8 cellular contexts compared by ENCODE assay signal in genomic region chr3:27368831-27369607, GRCh38. TPM values are rescaled to one million over a fixed set of nuclear protein-coding genes. Genes with fewer than 3 reads are reported as not detected.
A peak's percentile ranks its signal among the peaks of the same experiment; 100 is the strongest.
DNase-seq lines count a peak whose midpoint lies in the region; ATAC-seq, FAIRE-seq and TF ChIP-seq lines count a peak whose summit lies in the region.

NEK10 (minus strand) TSS chr3:27369383; CDS start chr3:27352882, 16,501 bp downstream.

- H3K36me3 ChIP-seq in small intestine (ENCODE audit: control insufficient read depth in 2 of 2, insufficient read depth in 2 of 2, low read length in 2 of 2) = no peaks in the 10 kb centered on the region

- peaks cover 11% of the 10 kb centered on the region for H3K4me1 Mint-ChIP-seq in WTC11
- peaks cover 16 to 18% of the 10 kb centered on the region in 2 donors for H3K4me1 Mint-ChIP-seq in immature natural killer cell

- CTCF ChIA-PET in WTC11 (lab: Charles Lee) = interaction anchor here (0.7 to 1.4 kb wide), 6 partner anchors 11 to 355 kb away, joined by 3 to 15 read pairs (median 3); no protein-coding TSS in a partner anchor

- peak within 1 kb of the TSS; percentile 41 to 45 for H3K4me3 ChIP-seq in small intestine (ENCODE audit: low read depth in 1 of 2, low read length in 2 of 2)

- H3K9me3 ChIP-seq in small intestine (ENCODE audit: control insufficient read depth, low read depth) = no peaks in the 10 kb centered on the region

- peak; percentile 100 for ATAC-seq in GM18508 (IDR thresholded peaks at IDR 0.05; ENCODE audit: insufficient read depth, unreplicated experiment)
- ATAC-seq in HG02981 (IDR thresholded peaks at IDR 0.05; ENCODE audit: unreplicated experiment) = peak; percentile 100
- ATAC-seq in WTC11 = peak; percentile 98

- POLR2A ChIA-PET in WTC11 (lab: Charles Lee) = interaction anchor here (1.3 kb wide), 1 partner anchor 14 kb away, joined by 4 read pairs; no protein-coding TSS in a partner anchor

- H3K4me3 Mint-ChIP-seq in WTC11 = peak within 1 kb of the TSS; percentile 91
- peak within 1 kb of the TSS; percentile 86 to 97 (median 91) for H3K4me3 Mint-ChIP-seq in immature natural killer cell

- no peaks in the 10 kb centered on the region for H3K36me3 Mint-ChIP-seq in WTC11
- no peaks in the 10 kb centered on the region for H3K36me3 Mint-ChIP-seq in immature natural killer cell

- H3K27me3 ChIP-seq in small intestine (ENCODE audit: control insufficient read depth in 2 of 2, insufficient read depth in 2 of 2, low read length in 2 of 2) = no peaks in the 10 kb centered on the region

- H3K27me3 Mint-ChIP-seq in WTC11 (ENCODE audit: low read depth) (peaks cover 11% of the 10 kb centered on the region), immature natural killer cell (ENCODE audit: low read depth in 3 of 3) (peaks cover 6 to 13% (median 13%) of the 10 kb centered on the region in 3 donors)

- no peak for FAIRE-seq in small intestine (lab: Jason Lieb, UNC)

- no peak for TF ChIP-seq CTCF in WTC11 (IDR thresholded peaks at IDR 0.05)

- no peaks in the 10 kb centered on the region for H3K4me1 ChIP-seq in small intestine (ENCODE audit: control insufficient read depth in 2 of 2, insufficient read depth in 1 of 2, low read depth in 1 of 2, low read length in 1 of 2)

- 1% methylated on average over 47 to 48 of the region's 48 CpGs for WGBS in small intestine, 3 donors

- DNase-seq in NCI-H2107 treated with DMSO at 0.1 percent for 48 hours (lab: John Stamatoyannopoulos, UW; ENCODE audit: unreplicated experiment) (peak; percentile 51), WTC11 (ENCODE audit: low spot score) (peak; percentile 97), caudate nucleus (lab: John Stamatoyannopoulos, UW) (peak; percentile 21 to 95 (median 83)), immature natural killer cell (peak; percentile 87 to 89 (median 89)), small intestine (peak; percentile 87), NCI-H446 treated with DMSO at 0.1 percent for 48 hours (lab: John Stamatoyannopoulos, UW) (no peak)

- H3K27ac ChIP-seq in caudate nucleus (ENCODE audit: low read depth, low read length) (peak within 1 kb of the TSS; percentile 16), small intestine (ENCODE audit: low read depth in 1 of 2, low read length in 1 of 2) (no peak within 1 kb of the TSS)

- H3K9me3 Mint-ChIP-seq in WTC11 (no peaks in the 10 kb centered on the region), immature natural killer cell (no peaks in the 10 kb centered on the region)

- H3K27ac Mint-ChIP-seq in WTC11 = peak within 1 kb of the TSS; percentile 73; the same call in 1 of the 2 replicates
- peak within 1 kb of the TSS; percentile 36 to 86 (median 74) for H3K27ac Mint-ChIP-seq in immature natural killer cell

TF ChIP-seq in WTC11, 78 proteins besides CTCF, POLR2A, EP300 and RAD21 (continues in another document):
- TF ChIP-seq SOX15 (CRISPR knock-in tag; IDR thresholded peaks at IDR 0.05) (no peak), PRDM15 (CRISPR knock-in tag; IDR thresholded peaks at IDR 0.05) (no peak), FOXK1 (CRISPR knock-in tag; IDR thresholded peaks at IDR 0.05) (peak; percentile 72; the same call in 1 of the 2 replicates), USF2 (CRISPR knock-in tag; IDR thresholded peaks at IDR 0.05) (peak; percentile 63), OVOL2 (CRISPR knock-in tag; IDR thresholded peaks at IDR 0.05; ENCODE audit: borderline replicate concordance) (no peak), IRF2 (CRISPR knock-in tag; IDR thresholded peaks at IDR 0.05; ENCODE audit: borderline replicate concordance, low read depth) (no peak), NR2C2 (CRISPR knock-in tag; IDR thresholded peaks at IDR 0.05) (no peak), KAT7 (CRISPR knock-in tag; IDR thresholded peaks at IDR 0.05; ENCODE audit: borderline replicate concordance) (no peak), CREB1 (CRISPR knock-in tag; IDR thresholded peaks at IDR 0.05) (no peak), STAT6 (CRISPR knock-in tag; conservative IDR thresholded peaks at IDR 0.05; ENCODE audit: low read depth) (no peak), ERG (CRISPR knock-in tag; IDR thresholded peaks at IDR 0.05) (no peak), ZNF263 (CRISPR knock-in tag; IDR thresholded peaks at IDR 0.05; ENCODE audit: low read depth) (no peak), ZMAT4 (CRISPR knock-in tag; IDR thresholded peaks at IDR 0.05) (no peak)

RNA-seq across cellular contexts. Expression of gene NEK10, which starts in this region (rescaled TPM):
- total RNA-seq in WTC11 (2021) = 0.37 to 1.4 TPM (median 0.73 TPM) in 3 replicates
- polyA plus RNA-seq in immature natural killer cell = under 1 TPM in 1 of 3 donors, not detected in 2; 0.57 TPM
- polyA plus RNA-seq in small intestine = 1 to 10 TPM in 1 of 3 donors, under 1 TPM in 2; 0.54 to 3.6 (median 0.79) TPM

Comparison
In these comparisons a context has a peak if more than half of its experiments do, and no peak if none do; other contexts are left out.
1. Peak in DNase-seq in immature natural killer cell; RNA of the gene not detected or under 1 TPM.